26 cellular contexts compared by ENCODE assay signal in genomic region chr15:23387791-23388190, GRCh38. TPM values are rescaled to one million over a fixed set of nuclear protein-coding genes. Genes with fewer than 3 reads are reported as not detected.
"Had no signal": no experiment of that assay in that cellular context is flagged by ENCODE, and none has a peak within 500 bp of the region (broad histone marks: within the 10 kb centered on the region; RNA-seq: fewer than 3 reads in every experiment).

No MANE protein-coding gene starts in this region.

- FAIRE-seq: kidney had no signal

- DNase-seq: effector CD8-positive, alpha-beta T cell; endodermal cell; foreskin fibroblast; heart left ventricle; kidney; left cardiac atrium; left lung; mesenchymal stem cell; mucosa of descending colon; naive B cell; sigmoid colon; stimulated activated CD4-positive, alpha-beta T cell treated with anti-CD3 and anti-CD28 coated beads, Interleukin-2, amount 100 ng/mL, for 24 hours; stimulated activated CD4-positive, alpha-beta T cell treated with anti-CD3 and anti-CD28 coated beads, Interleukin-4, amount 100 ng/mL, for 24 hours; stimulated activated naive CD4-positive, alpha-beta T cell treated with Interleukin-2 at 50 U/mL for 16 hours; stomach; thyroid gland; trophoblast cell had no signal

- H3K9me3 ChIP-seq: gastroesophageal sphincter, heart left ventricle, left lung, mucosa of descending colon, neutrophil, sigmoid colon, stomach, thyroid gland, vagina had no signal

- H3K27me3 ChIP-seq: heart left ventricle, hepatocyte, neutrophil, sigmoid colon, thyroid gland, vagina had no signal

- H3K36me3 ChIP-seq: gastroesophageal sphincter, heart left ventricle, left lung, neutrophil, sigmoid colon, stomach, thyroid gland, vagina had no signal

- H3K27ac ChIP-seq: epithelial cell of prostate, gastroesophageal sphincter, heart left ventricle, hepatocyte, left lung, neutrophil, parathyroid adenoma, sigmoid colon, stomach, thyroid gland, vagina had no signal

- H3K4me2 ChIP-seq: hepatocyte had no signal

- ATAC-seq: esophagus mucosa; gastroesophageal sphincter; heart left ventricle; left cardiac atrium; left lung; mucosa of descending colon; natural killer cell treated with Interleukin-12 subunit alpha and Interleukin-12 subunit beta and Interleukin-15 and Interleukin-18, amount 100 ng/mL, for 72 hours; stimulated activated effector memory CD8-positive, alpha-beta T cell treated with anti-CD3 and anti-CD28 coated beads, Interleukin-12 subunit alpha, Interleukin-12 subunit beta, amount 100 ng/mL, for 72 hours had no signal

- H3K4me3 ChIP-seq: gastroesophageal sphincter, heart left ventricle, hepatocyte, left lung, mucosa of descending colon, sigmoid colon, stomach, thyroid gland, vagina had no signal

- H3K4me1 ChIP-seq: gastroesophageal sphincter, heart left ventricle, left lung, parathyroid adenoma, sigmoid colon, stomach, thyroid gland, vagina had no signal

RNA-seq across cellular contexts. Expression of gene GOLGA6L26, which starts 53.8 kb away (rescaled TPM):
- polyA plus RNA-seq: heart left ventricle, hepatocyte, stomach had no signal

RNA-seq across cellular contexts. Expression of gene GOLGA6L2, which starts 59.3 kb away (rescaled TPM):
- polyA plus RNA-seq: heart left ventricle, hepatocyte, sigmoid colon, stomach had no signal
